ENCODE assay signal across 19 cellular contexts in genomic region chr5:143074414-143074996, GRCh38.
A peak's percentile ranks its signal among the peaks of the same experiment; 100 is the strongest.
DNase-seq lines count a peak whose midpoint lies in the region; ATAC-seq, FAIRE-seq and TF ChIP-seq lines count a peak whose summit lies in the region.
"Had no signal": no experiment of that assay in that cellular context is flagged by ENCODE, and none has a peak within 500 bp of the region (broad histone marks: within the 10 kb centered on the region; RNA-seq: fewer than 3 reads in every experiment).

No MANE protein-coding gene starts in this region.

- H3K36me3 Mint-ChIP-seq in activated CD4-positive, alpha-beta memory T cell treated with anti-CD3 and anti-CD28 coated beads for 36 hours = peaks cover 7% of the 10 kb centered on the region
- H3K36me3 Mint-ChIP-seq in activated CD8-positive, alpha-beta T cell treated with anti-CD3 and anti-CD28 coated beads for 36 hours (ENCODE audit: low read depth) = peaks cover 24% of the 10 kb centered on the region

- H3K9me3 Mint-ChIP-seq in activated CD4-positive, alpha-beta memory T cell treated with anti-CD3 and anti-CD28 coated beads for 36 hours = peaks cover 8% of the 10 kb centered on the region
- peaks cover 10% of the 10 kb centered on the region for H3K9me3 Mint-ChIP-seq in activated CD8-positive, alpha-beta T cell treated with anti-CD3 and anti-CD28 coated beads for 36 hours
- H3K9me3 Mint-ChIP-seq: dendritic cell treated with granulocyte-macrophage colony-stimulating factor and Interleukin-4, amounts not matched to agents 40 ng/mL and 50 ng/mL, for 4 days had no signal

- H3K4me1 ChIP-seq in A549 (no peaks in the 10 kb centered on the region), GM23248 (ENCODE audit: insufficient read depth) (no peaks in the 10 kb centered on the region), MM.1S (ENCODE audit: low read length) (no peaks in the 10 kb centered on the region)

- H3F3A ChIP-seq in GM23248 (ENCODE audit: insufficient read depth) (no peaks in the 10 kb centered on the region), MM.1S (ENCODE audit: insufficient read depth, low read length) (no peaks in the 10 kb centered on the region)

- DNase-seq in A549 (ENCODE audit: low read depth in 1 of 2, low spot score in 1 of 2) (no peak), DMS53 (lab: John Stamatoyannopoulos, UW) (peak; percentile 55), NCI-H446 treated with DMSO at 0.1 percent for 48 hours (lab: John Stamatoyannopoulos, UW) (peak; percentile 51), fibroblast of the aortic adventitia (ENCODE audit: low read depth) (peak; percentile 33), GM23248 (no peak), MM.1S (no peak)
- DNase-seq in activated CD4-positive, alpha-beta memory T cell treated with anti-CD3 and anti-CD28 coated beads for 36 hours = no peak
- no peak for DNase-seq in activated CD8-positive, alpha-beta T cell treated with anti-CD3 and anti-CD28 coated beads for 36 hours
- DNase-seq: activated CD4-positive, alpha-beta T cell treated with anti-CD3 and anti-CD28 coated beads for 36 hours; activated CD8-positive, alpha-beta memory T cell treated with anti-CD3 and anti-CD28 coated beads, Interleukin-2, amount 10 ng/mL, durations not matched to agents 7 days and 5 days; erythroblast; left ventricle myocardium inferior; NCI-H146; occipital lobe; right cardiac atrium; stimulated activated naive B cell treated with anti-CD40 and anti-IgM and Interleukin-4, amounts not matched to agents 10 μg/mL and 1 μg/mL and 100 μg/mL, for 72 hours; transverse colon had no signal

- no peak for TF ChIP-seq EP300 in A549 (IDR thresholded peaks at IDR 0.05)

- H3K79me2 ChIP-seq in GM23248 (ENCODE audit: insufficient read depth) (no peaks in the 10 kb centered on the region), MM.1S (ENCODE audit: low read length) (no peaks in the 10 kb centered on the region)

- 100% methylated on average over 1 of the region's 1 CpG for WGBS in A549 (ENCODE audit: missing lambda C conversion rate)
- 60 to 61% methylated on average over 1 of the region's 1 CpG for WGBS in GM23248 (ENCODE audit: low coverage in 1 of 2, low lambda C conversion rate in 2 of 2, missing lambda C conversion rate in 2 of 2), 2 experiments

- H3K27me3 ChIP-seq in GM23248 (replicated peaks; ENCODE audit: insufficient read depth) (no peaks in the 10 kb centered on the region), MM.1S (replicated peaks; ENCODE audit: insufficient read depth, low read length) (no peaks in the 10 kb centered on the region)
- H3K27me3 ChIP-seq: transverse colon had no signal

- H3K27ac Mint-ChIP-seq in activated CD4-positive, alpha-beta memory T cell treated with anti-CD3 and anti-CD28 coated beads for 36 hours = no peak overlapping the region
- no peak overlapping the region for H3K27ac Mint-ChIP-seq in activated CD8-positive, alpha-beta T cell treated with anti-CD3 and anti-CD28 coated beads for 36 hours
- H3K27ac Mint-ChIP-seq: activated CD4-positive, alpha-beta T cell treated with anti-CD3 and anti-CD28 coated beads for 36 hours; activated CD8-positive, alpha-beta memory T cell treated with anti-CD3 and anti-CD28 coated beads, Interleukin-2, amount 10 ng/mL, durations not matched to agents 7 days and 5 days; dendritic cell treated with granulocyte-macrophage colony-stimulating factor and Interleukin-4, amounts not matched to agents 40 ng/mL and 50 ng/mL, for 4 days; stimulated activated naive B cell treated with anti-CD40 and anti-IgM and Interleukin-4, amounts not matched to agents 10 μg/mL and 1 μg/mL and 100 μg/mL, for 72 hours had no signal

- no peak for TF ChIP-seq CTCF in A549 (IDR thresholded peaks at IDR 0.05)
- no peak for TF ChIP-seq CTCF in fibroblast of the aortic adventitia (IDR thresholded peaks at IDR 0.05; ENCODE audit: insufficient read depth, low read length)
- TF ChIP-seq CTCF in MM.1S (IDR thresholded peaks at IDR 0.05; ENCODE audit: low read length) = no peak
- TF ChIP-seq CTCF in activated CD8-positive, alpha-beta T cell treated with anti-CD3 and anti-CD28 coated beads for 36 hours (IDR thresholded peaks at IDR 0.05) = no peak

- no peaks in the 10 kb centered on the region for H3K9me2 ChIP-seq in GM23248 (ENCODE audit: insufficient read depth)
- no peaks in the 10 kb centered on the region for H3K9me2 ChIP-seq in MM.1S (replicated peaks; ENCODE audit: insufficient read depth, low read length)

- no peak overlapping the region for H2AFZ ChIP-seq in GM23248
- H2AFZ ChIP-seq in MM.1S (ENCODE audit: low read length) = no peak overlapping the region

- peak overlapping the region in 1 of 2 experiments; percentile 66; a peak in 2 of 6 replicates for H3K27ac ChIP-seq in A549
- H3K27ac ChIP-seq in GM23248 = no peak overlapping the region
- H3K27ac ChIP-seq in MM.1S (ENCODE audit: low read length) = no peak overlapping the region
- H3K27ac ChIP-seq: left ventricle myocardium inferior, transverse colon had no signal

- intact Hi-C loops in activated CD4-positive, alpha-beta memory T cell treated with anti-CD3 and anti-CD28 coated beads for 36 hours (cut with micrococcal nuclease) = no loop called here
- intact Hi-C loops in activated CD8-positive, alpha-beta T cell treated with anti-CD3 and anti-CD28 coated beads for 36 hours (cut with micrococcal nuclease) = no loop called here

- H3K4me3 ChIP-seq in A549 (no peak overlapping the region), fibroblast of the aortic adventitia (ENCODE audit: low read depth, low read length) (no peak overlapping the region), GM23248 (no peak overlapping the region), MM.1S (ENCODE audit: low read length) (no peak overlapping the region)
- H3K4me3 ChIP-seq: left ventricle myocardium inferior, transverse colon had no signal

- peak; percentile 70 for FAIRE-seq in A549 (lab: Jason Lieb, UNC)

- no peaks in the 10 kb centered on the region for H3K27me3 Mint-ChIP-seq in activated CD4-positive, alpha-beta memory T cell treated with anti-CD3 and anti-CD28 coated beads for 36 hours
- H3K27me3 Mint-ChIP-seq in activated CD8-positive, alpha-beta T cell treated with anti-CD3 and anti-CD28 coated beads for 36 hours = no peaks in the 10 kb centered on the region
- H3K27me3 Mint-ChIP-seq: activated CD4-positive, alpha-beta T cell treated with anti-CD3 and anti-CD28 coated beads for 36 hours; activated CD8-positive, alpha-beta memory T cell treated with anti-CD3 and anti-CD28 coated beads, Interleukin-2, amount 10 ng/mL, durations not matched to agents 7 days and 5 days; brain; dendritic cell treated with granulocyte-macrophage colony-stimulating factor and Interleukin-4, amounts not matched to agents 40 ng/mL and 50 ng/mL, for 4 days; stimulated activated naive B cell treated with anti-CD40 and anti-IgM and Interleukin-4, amounts not matched to agents 10 μg/mL and 1 μg/mL and 100 μg/mL, for 72 hours had no signal

- no peaks in the 10 kb centered on the region for H3K36me3 ChIP-seq in GM23248 (ENCODE audit: low read depth)
- H3K36me3 ChIP-seq in MM.1S (replicated peaks; ENCODE audit: insufficient read depth, low read length) = no peaks in the 10 kb centered on the region
- H3K36me3 ChIP-seq: transverse colon had no signal

- no peaks in the 10 kb centered on the region for H3K4me1 Mint-ChIP-seq in activated CD4-positive, alpha-beta memory T cell treated with anti-CD3 and anti-CD28 coated beads for 36 hours (ENCODE audit: low read depth)
- no peaks in the 10 kb centered on the region for H3K4me1 Mint-ChIP-seq in activated CD8-positive, alpha-beta T cell treated with anti-CD3 and anti-CD28 coated beads for 36 hours (ENCODE audit: low read depth)
- H3K4me1 Mint-ChIP-seq: activated CD4-positive, alpha-beta T cell treated with anti-CD3 and anti-CD28 coated beads for 36 hours; activated CD8-positive, alpha-beta memory T cell treated with anti-CD3 and anti-CD28 coated beads, Interleukin-2, amount 10 ng/mL, durations not matched to agents 7 days and 5 days had no signal

- no peak for ATAC-seq in A549
- ATAC-seq in activated CD8-positive, alpha-beta T cell treated with anti-CD3 and anti-CD28 coated beads for 36 hours = no peak
- ATAC-seq: activated CD4-positive, alpha-beta T cell treated with anti-CD3 and anti-CD28 coated beads for 36 hours; activated CD8-positive, alpha-beta memory T cell treated with anti-CD3 and anti-CD28 coated beads, Interleukin-2, amount 10 ng/mL, durations not matched to agents 7 days and 5 days; right cardiac atrium; stimulated activated naive B cell treated with anti-CD40 and anti-IgM and Interleukin-4, amounts not matched to agents 10 μg/mL and 1 μg/mL and 100 μg/mL, for 72 hours had no signal

- H4K20me1 ChIP-seq in GM23248 (ENCODE audit: insufficient read depth) = no peaks in the 10 kb centered on the region
- no peaks in the 10 kb centered on the region for H4K20me1 ChIP-seq in MM.1S (ENCODE audit: insufficient read depth, low read length)

- no peak for TF ChIP-seq RAD21 in A549 (conservative IDR thresholded peaks at IDR 0.05 in 1 of 2, IDR thresholded peaks at IDR 0.05 in 1 of 2)

- H3K9ac ChIP-seq in GM23248 (no peak overlapping the region), MM.1S (ENCODE audit: low read length) (no peak overlapping the region)

- TF ChIP-seq POLR2A in A549 (IDR thresholded peaks at IDR 0.05; ENCODE audit: low read length) = no peak

- CTCF ChIA-PET in A549 (lab: Yijun Ruan, JAX) = interaction anchor here (0.6 to 1.4 kb wide), 2 partner anchors 12 to 40 kb away, joined by 3 to 4 read pairs; no protein-coding TSS in a partner anchor
- CTCF ChIA-PET in activated CD4-positive, alpha-beta memory T cell treated with anti-CD3 and anti-CD28 coated beads for 36 hours (lab: Charles Lee) = no interaction called here
- CTCF ChIA-PET in activated CD8-positive, alpha-beta T cell treated with anti-CD3 and anti-CD28 coated beads for 36 hours (lab: Charles Lee) = interaction anchor here (0.7 to 1.0 kb wide), 3 partner anchors 17 to 753 kb away, joined by 3 read pairs; no protein-coding TSS in a partner anchor

- H3K9me3 ChIP-seq in A549 (peaks cover 14% of the 10 kb centered on the region; the same call in 1 of the 3 replicates), GM23248 (ENCODE audit: low read depth) (no peaks in the 10 kb centered on the region), MM.1S (replicated peaks; ENCODE audit: insufficient read depth, low read length) (no peaks in the 10 kb centered on the region)
- H3K9me3 ChIP-seq: transverse colon had no signal

- in situ Hi-C loops in GM23248 (cut with MboI) = no loop called here

- H3K4me3 Mint-ChIP-seq in activated CD4-positive, alpha-beta memory T cell treated with anti-CD3 and anti-CD28 coated beads for 36 hours = no peak overlapping the region
- no peak overlapping the region for H3K4me3 Mint-ChIP-seq in activated CD8-positive, alpha-beta T cell treated with anti-CD3 and anti-CD28 coated beads for 36 hours
- H3K4me3 Mint-ChIP-seq: activated CD4-positive, alpha-beta T cell treated with anti-CD3 and anti-CD28 coated beads for 36 hours; activated CD8-positive, alpha-beta memory T cell treated with anti-CD3 and anti-CD28 coated beads, Interleukin-2, amount 10 ng/mL, durations not matched to agents 7 days and 5 days; brain; dendritic cell treated with granulocyte-macrophage colony-stimulating factor and Interleukin-4, amounts not matched to agents 40 ng/mL and 50 ng/mL, for 4 days; stimulated activated naive B cell treated with anti-CD40 and anti-IgM and Interleukin-4, amounts not matched to agents 10 μg/mL and 1 μg/mL and 100 μg/mL, for 72 hours had no signal

- POLR2A ChIA-PET in A549 (lab: Yijun Ruan, JAX) = no interaction called here
- POLR2A ChIA-PET in activated CD4-positive, alpha-beta memory T cell treated with anti-CD3 and anti-CD28 coated beads for 36 hours (lab: Charles Lee) = no interaction called here
- POLR2A ChIA-PET in activated CD8-positive, alpha-beta T cell treated with anti-CD3 and anti-CD28 coated beads for 36 hours (lab: Charles Lee) = interaction anchor here (0.8 to 1.1 kb wide), 2 partner anchors 14 to 55 kb away, joined by 3 read pairs; no protein-coding TSS in a partner anchor

- no peak overlapping the region for H3K4me2 ChIP-seq in A549
- no peak overlapping the region for H3K4me2 ChIP-seq in GM23248 (ENCODE audit: unreplicated experiment)
- H3K4me2 ChIP-seq in MM.1S (ENCODE audit: low read depth, low read length) = no peak overlapping the region

Comparison
In these comparisons a context has a peak if more than half of its experiments do, and no peak if none do; other contexts are left out.
1. DNase-seq: peak in DMS53 (single experiment), NCI-H446 treated with DMSO at 0.1 percent for 48 hours (single experiment) and fibroblast of the aortic adventitia (single experiment); none in A549 (0 of 2), GM23248 (single experiment), activated CD4-positive, alpha-beta memory T cell treated with anti-CD3 and anti-CD28 coated beads for 36 hours (single experiment), MM.1S (single experiment) and activated CD8-positive, alpha-beta T cell treated with anti-CD3 and anti-CD28 coated beads for 36 hours (single experiment).